ENCODE assay signal across 16 cellular contexts in genomic region chr14:105986896-105987284, GRCh38.
A peak's percentile ranks its signal among the peaks of the same experiment; 100 is the strongest.
DNase-seq lines count a peak whose midpoint lies in the region; ATAC-seq, FAIRE-seq and TF ChIP-seq lines count a peak whose summit lies in the region.
"Had no signal": no experiment of that assay in that cellular context is flagged by ENCODE, and none has a peak within 500 bp of the region (broad histone marks: within the 10 kb centered on the region; RNA-seq: fewer than 3 reads in every experiment).

No MANE protein-coding gene starts in this region.

- CTCF ChIA-PET in activated CD8-positive, alpha-beta T cell treated with anti-CD3 and anti-CD28 coated beads, Interleukin-2, amount 10 ng/mL, durations not matched to agents 7 days and 5 days (lab: Charles Lee): interaction anchor here (1.1 to 3.2 kb wide), 8 partner anchors 12 to 25 kb away, joined by 3 to 19 read pairs (median 6); no protein-coding TSS in a partner anchor

- DNase-seq in T-helper 1 cell (no peak), GM18507 (ENCODE audit: extremely low spot score, insufficient read length, low read depth) (no peak), natural killer cell (no peak), DMS 273 (lab: John Stamatoyannopoulos, UW; ENCODE audit: unreplicated experiment) (no peak), HK-2 (ENCODE audit: unreplicated experiment) (no peak), amygdala (lab: John Stamatoyannopoulos, UW) (no peak)
- no peak for DNase-seq in activated CD8-positive, alpha-beta T cell treated with anti-CD3 and anti-CD28 coated beads, Interleukin-2, amount 10 ng/mL, durations not matched to agents 7 days and 5 days
- DNase-seq: BE2C, cortex of kidney, DMS 273 treated with DMSO at 0.1 percent for 48 hours, lower lobe of right lung, NCI-H1105, SHP77 had no signal

- H3K4me1 Mint-ChIP-seq in T-helper 1 cell treated with Interleukin-12 subunit alpha and Interleukin-12 subunit beta and Interleukin-4 antibody, amounts not matched to agents 30 μg/mL and 1 μg/mL, for 36 hours (ENCODE audit: low read depth): peaks cover 60% of the 10 kb centered on the region
- peaks cover 76% of the 10 kb centered on the region for H3K4me1 Mint-ChIP-seq in activated CD8-positive, alpha-beta T cell treated with anti-CD3 and anti-CD28 coated beads, Interleukin-2, amount 10 ng/mL, durations not matched to agents 7 days and 5 days (ENCODE audit: low read depth)
- peaks cover 51 to 62% of the 10 kb centered on the region in 2 donors for H3K4me1 Mint-ChIP-seq in natural killer cell

- FAIRE-seq in GM18507 (lab: Jason Lieb, UNC): peak; percentile 60
- FAIRE-seq: G401.6, islet of Langerhans had no signal

- ATAC-seq in activated CD8-positive, alpha-beta T cell treated with anti-CD3 and anti-CD28 coated beads, Interleukin-2, amount 10 ng/mL, durations not matched to agents 7 days and 5 days: peak; percentile 23
- ATAC-seq in natural killer cell: peak; percentile 30 to 41 (median 32)
- ATAC-seq: lower lobe of right lung had no signal

- intact Hi-C loops in natural killer cell (cut with micrococcal nuclease): loop anchor here (2.0 kb wide), 1 partner anchor 18 kb away; no protein-coding TSS in a partner anchor

- no peak for TF ChIP-seq CTCF in natural killer cell (IDR thresholded peaks at IDR 0.05)

- no peaks in the 10 kb centered on the region for H3K27me3 Mint-ChIP-seq in T-helper 1 cell treated with Interleukin-12 subunit alpha and Interleukin-12 subunit beta and Interleukin-4 antibody, amounts not matched to agents 30 μg/mL and 1 μg/mL, for 36 hours (ENCODE audit: low read depth)
- H3K27me3 Mint-ChIP-seq in activated CD8-positive, alpha-beta T cell treated with anti-CD3 and anti-CD28 coated beads, Interleukin-2, amount 10 ng/mL, durations not matched to agents 7 days and 5 days (ENCODE audit: low read depth): no peaks in the 10 kb centered on the region
- H3K27me3 Mint-ChIP-seq in natural killer cell (ENCODE audit: low read depth in 2 of 2): peaks cover 12 to 20% of the 10 kb centered on the region in 2 donors

- peak overlapping the region; percentile 81 for H3K27ac Mint-ChIP-seq in T-helper 1 cell treated with Interleukin-12 subunit alpha and Interleukin-12 subunit beta and Interleukin-4 antibody, amounts not matched to agents 30 μg/mL and 1 μg/mL, for 36 hours
- H3K27ac Mint-ChIP-seq in activated CD8-positive, alpha-beta T cell treated with anti-CD3 and anti-CD28 coated beads, Interleukin-2, amount 10 ng/mL, durations not matched to agents 7 days and 5 days: peak overlapping the region; percentile 94
- H3K27ac Mint-ChIP-seq in natural killer cell: peak overlapping the region; percentile 73 to 74

- peak overlapping the region; percentile 50 for H3K4me3 Mint-ChIP-seq in T-helper 1 cell treated with Interleukin-12 subunit alpha and Interleukin-12 subunit beta and Interleukin-4 antibody, amounts not matched to agents 30 μg/mL and 1 μg/mL, for 36 hours
- peak overlapping the region; percentile 43 for H3K4me3 Mint-ChIP-seq in activated CD8-positive, alpha-beta T cell treated with anti-CD3 and anti-CD28 coated beads, Interleukin-2, amount 10 ng/mL, durations not matched to agents 7 days and 5 days
- peak overlapping the region; percentile 65 for H3K4me3 Mint-ChIP-seq in natural killer cell

- no peaks in the 10 kb centered on the region for H3K36me3 Mint-ChIP-seq in T-helper 1 cell treated with Interleukin-12 subunit alpha and Interleukin-12 subunit beta and Interleukin-4 antibody, amounts not matched to agents 30 μg/mL and 1 μg/mL, for 36 hours (ENCODE audit: low read depth)
- H3K36me3 Mint-ChIP-seq in activated CD8-positive, alpha-beta T cell treated with anti-CD3 and anti-CD28 coated beads, Interleukin-2, amount 10 ng/mL, durations not matched to agents 7 days and 5 days (ENCODE audit: low read depth): peaks cover 8% of the 10 kb centered on the region
- no peaks in the 10 kb centered on the region for H3K36me3 Mint-ChIP-seq in natural killer cell

- no peaks in the 10 kb centered on the region for H3K9me3 Mint-ChIP-seq in T-helper 1 cell treated with Interleukin-12 subunit alpha and Interleukin-12 subunit beta and Interleukin-4 antibody, amounts not matched to agents 30 μg/mL and 1 μg/mL, for 36 hours
- peaks cover 3% of the 10 kb centered on the region for H3K9me3 Mint-ChIP-seq in activated CD8-positive, alpha-beta T cell treated with anti-CD3 and anti-CD28 coated beads, Interleukin-2, amount 10 ng/mL, durations not matched to agents 7 days and 5 days (ENCODE audit: insufficient read depth)
- no peaks in the 10 kb centered on the region for H3K9me3 Mint-ChIP-seq in natural killer cell

- POLR2A ChIA-PET in activated CD8-positive, alpha-beta T cell treated with anti-CD3 and anti-CD28 coated beads, Interleukin-2, amount 10 ng/mL, durations not matched to agents 7 days and 5 days (lab: Charles Lee): no interaction called here
